ENCODE assay signal across 8 cellular contexts in the genomic region with DNA sequence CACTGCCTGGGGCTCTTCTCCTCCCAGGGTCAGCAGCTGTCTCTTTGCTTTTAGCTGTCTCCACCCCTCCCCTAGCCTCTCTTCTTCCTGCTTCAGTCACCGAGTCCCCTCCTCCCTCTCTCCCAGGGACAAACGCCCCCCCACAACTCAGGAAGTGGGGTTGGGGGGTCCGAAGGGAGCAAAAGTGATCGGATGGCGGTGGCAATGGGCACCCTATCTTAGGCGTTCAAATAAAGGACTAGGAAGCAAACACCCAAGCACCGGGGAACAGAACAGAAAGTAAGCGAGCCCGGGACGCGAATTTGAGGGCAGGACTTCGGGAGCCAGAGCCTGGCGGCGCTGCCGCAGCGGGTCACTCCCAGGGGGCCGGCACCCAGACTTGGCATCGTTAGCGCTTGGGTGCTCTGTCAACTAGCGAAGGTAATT. TPM values are rescaled to one million over a fixed set of nuclear protein-coding genes. Genes with fewer than 3 reads are reported as not detected.
DNase-seq lines count a peak whose midpoint lies in the region; ATAC-seq and TF ChIP-seq lines count a peak whose summit lies in the region.

No MANE protein-coding gene starts in this region.

- intact Hi-C loops in PC-9 (cut with micrococcal nuclease; ENCODE audit: unreplicated experiment), result loop anchor here (1.0 to 2.0 kb wide), 3 partner anchors 9 to 53 kb away; no protein-coding TSS in a partner anchor
- intact Hi-C loops in adrenal gland (cut with DNase I), result no loop called here

- H3F3A ChIP-seq in PC-9 (ENCODE audit: insufficient read depth, low read depth) (peaks cover 58% of the 10 kb centered on the region), smooth muscle cell (ENCODE audit: low read depth) (no peaks in the 10 kb centered on the region)

- H3K36me3 ChIP-seq in PC-9 (ENCODE audit: low read depth) (peaks cover 13% of the 10 kb centered on the region), adrenal gland (replicated peaks in 1 of 2) (no peaks in the 10 kb centered on the region), iPS-18a (ENCODE audit: control insufficient read depth, low read depth, low read length) (no peaks in the 10 kb centered on the region), smooth muscle cell (ENCODE audit: low read depth) (no peaks in the 10 kb centered on the region)

- H4K20me1 ChIP-seq in PC-9 (ENCODE audit: insufficient read depth) (peaks cover 21% of the 10 kb centered on the region), smooth muscle cell (ENCODE audit: low read depth) (no peaks in the 10 kb centered on the region)

- H3K4me3 ChIP-seq in PC-9 (peak overlapping the region; percentile 100), adrenal gland (peak overlapping the region; percentile 10 to 87 (median 50)), iPS-18a (ENCODE audit: low read length) (peak overlapping the region; percentile 84), smooth muscle cell (peak overlapping the region; percentile 59)

- H2AFZ ChIP-seq in PC-9 (peak overlapping the region; percentile 67), smooth muscle cell (ENCODE audit: low read depth) (peak overlapping the region; percentile 87)

- no peaks in the 10 kb centered on the region for H3K9me3 ChIP-seq in PC-9 (ENCODE audit: insufficient read depth, low read depth)
- no peaks in the 10 kb centered on the region for H3K9me3 ChIP-seq in adrenal gland (replicated peaks in 1 of 3)
- no peaks in the 10 kb centered on the region for H3K9me3 ChIP-seq in iPS-18a (ENCODE audit: control insufficient read depth, low read depth, low read length)
- no peaks in the 10 kb centered on the region for H3K9me3 ChIP-seq in smooth muscle cell (replicated peaks; ENCODE audit: low read depth)

- BruUV-seq in PC-9 (replicated peaks; lab: Mats Ljungman, UMichigan), result TSS peak; percentile 65

- peaks cover 39% of the 10 kb centered on the region for H3K79me2 ChIP-seq in PC-9 (ENCODE audit: low read depth)
- H3K79me2 ChIP-seq in smooth muscle cell (ENCODE audit: low read depth), result no peaks in the 10 kb centered on the region

- no peak for TF ChIP-seq POLR2A in adrenal gland (IDR thresholded peaks at IDR 0.05)

- 0 to 1% (median 1%) methylated on average over 10 to 20 of the region's 20 CpGs for WGBS in adrenal gland, 4 donors
- WGBS in smooth muscle cell (ENCODE audit: low lambda C conversion rate), result under 1% methylated on average over 20 of the region's 20 CpGs

- ATAC-seq in GM21515 (IDR thresholded peaks at IDR 0.05; ENCODE audit: unreplicated experiment) (no peak), HG03175 (IDR thresholded peaks at IDR 0.05; ENCODE audit: unreplicated experiment) (no peak)

- H3K4me1 ChIP-seq in PC-9 (replicated peaks; ENCODE audit: insufficient read depth), result peaks cover 52% of the 10 kb centered on the region
- H3K4me1 ChIP-seq in adrenal gland (replicated peaks in 1 of 2), result peaks cover 29 to 37% of the 10 kb centered on the region in 2 donors
- H3K4me1 ChIP-seq in iPS-18a (ENCODE audit: control insufficient read depth, low read depth, low read length), result peaks cover 9% of the 10 kb centered on the region
- peaks cover 6% of the 10 kb centered on the region for H3K4me1 ChIP-seq in smooth muscle cell (ENCODE audit: low read depth)

- H3K27me3 ChIP-seq in PC-9 (ENCODE audit: insufficient read depth, low read depth) (no peaks in the 10 kb centered on the region), adrenal gland (no peaks in the 10 kb centered on the region), iPS-18a (ENCODE audit: control insufficient read depth, insufficient read depth, low read length) (peaks cover 38% of the 10 kb centered on the region), smooth muscle cell (ENCODE audit: low read depth) (peaks cover 10% of the 10 kb centered on the region)

- DNase-seq in NCI-H2171 treated with DMSO at 0.1 percent for 48 hours (lab: John Stamatoyannopoulos, UW) (peak; percentile 53), NCI-H2171 (lab: John Stamatoyannopoulos, UW) (no peak), PC-9 (peak in 1 of 2 experiments; percentile 58), adrenal gland (peak in 4 of 7 donors; percentile 43 to 53 (median 50)), smooth muscle cell (lab: John Stamatoyannopoulos, UW; ENCODE audit: unreplicated experiment) (no peak)

- H3K4me2 ChIP-seq in PC-9 (peak overlapping the region; percentile 86), smooth muscle cell (peak overlapping the region; percentile 87)

- POLR2A ChIA-PET in PC-9 (lab: Charles Lee; ENCODE audit: unreplicated experiment), result interaction anchor here (0.7 kb wide), 1 partner anchor 609 kb away, joined by 8 read pairs; no protein-coding TSS in a partner anchor

- CTCF ChIA-PET in PC-9 (lab: Charles Lee), result no interaction called here

- H3K9ac ChIP-seq in iPS-18a (ENCODE audit: low read length), result peak overlapping the region; percentile 50
- H3K9ac ChIP-seq in smooth muscle cell (ENCODE audit: low read depth), result no peak overlapping the region

- no peaks in the 10 kb centered on the region for H3K9me2 ChIP-seq in PC-9 (ENCODE audit: insufficient read depth)

- H3K27ac ChIP-seq in PC-9, result peak overlapping the region; percentile 69
- H3K27ac ChIP-seq in adrenal gland, result peak overlapping the region; percentile 46 to 84 (median 69)
- H3K27ac ChIP-seq in iPS-18a (ENCODE audit: low read length), result no peak overlapping the region
- H3K27ac ChIP-seq in smooth muscle cell (ENCODE audit: low read depth), result no peak overlapping the region

- TF ChIP-seq CTCF in PC-9 (conservative IDR thresholded peaks at IDR 0.05) (no peak), adrenal gland (IDR thresholded peaks at IDR 0.05) (no peak), smooth muscle cell (IDR thresholded peaks at IDR 0.05; ENCODE audit: borderline replicate concordance, insufficient read depth, poor library complexity, severe bottlenecking) (no peak)

RNA-seq across cellular contexts. Expression of a gene that starts 1.0 kb away (rescaled TPM):
- total RNA-seq in PC-9 (2021), result 78.3 and 86.9 TPM in 2 replicates
- total RNA-seq in adrenal gland, result 10 to 100 TPM in 7 of 8 donors, 1 to 10 TPM in 1; 8.6 to 38.1 (median 29.2) TPM
- 10 to 100 TPM in 2 of 3 donors, 1 to 10 TPM in 1; 3.0 to 21.6 (median 14.2) TPM for polyA plus RNA-seq in adrenal gland
- total RNA-seq in smooth muscle cell, result 4.7 and 7.4 TPM in 2 replicates
- 2.0 and 5.7 TPM in 2 replicates for polyA plus RNA-seq in smooth muscle cell

RNA-seq across cellular contexts. Expression of a gene that starts 40.1 kb away (rescaled TPM):
- total RNA-seq in PC-9 (2021) (24.6 and 28.4 TPM in 2 replicates), adrenal gland (10 to 100 TPM in 7 of 8 donors, 1 to 10 TPM in 1; 9.7 to 51.9 (median 27.6) TPM), smooth muscle cell (23.6 and 23.8 TPM in 2 replicates)
- polyA plus RNA-seq in adrenal gland (10 to 100 TPM; 17.3 to 33.5 (median 17.6) TPM), smooth muscle cell (43.7 and 50.4 TPM in 2 replicates)

Comparison
In these comparisons a context has a peak if more than half of its experiments do, and no peak if none do; other contexts are left out.
1. DNase-seq: peak in NCI-H2171 treated with DMSO at 0.1 percent for 48 hours (single experiment) and adrenal gland (4 of 7); none in NCI-H2171 (single experiment) and smooth muscle cell (single experiment).
2. H3K27ac ChIP-seq: peak in PC-9 (single experiment) and adrenal gland (5 of 5); none in iPS-18a (single experiment) and smooth muscle cell (single experiment).
3. Peak in every context shown above with its lines, with median percentiles within 50 percentile points of each other: H3K4me3 ChIP-seq.